In genomic region chr21:41868062-41868710, GRCh38 we compare ENCODE assay signal across 11 cellular contexts. TPM values are rescaled to one million over a fixed set of nuclear protein-coding genes. Genes with fewer than 3 reads are reported as not detected.
DNase-seq lines count a peak whose midpoint lies in the region; ATAC-seq and TF ChIP-seq lines count a peak whose summit lies in the region.
"Had no signal": no experiment of that assay in that cellular context is flagged by ENCODE, and none has a peak within 500 bp of the region (broad histone marks: within the 10 kb centered on the region; RNA-seq: fewer than 3 reads in every experiment).

No MANE protein-coding gene starts in this region.

- H3K9me3 ChIP-seq in CD4-positive, alpha-beta T cell (ENCODE audit: control insufficient read depth, low read length) = no peaks in the 10 kb centered on the region
- H3K9me3 ChIP-seq: pancreas had no signal

- H3K36me3 Mint-ChIP-seq in CD4-positive, alpha-beta T cell (ENCODE audit: low read depth) = no peaks in the 10 kb centered on the region
- H3K36me3 Mint-ChIP-seq in type B pancreatic cell = peaks cover 11% of the 10 kb centered on the region

- peaks cover 10% of the 10 kb centered on the region for H3K4me1 Mint-ChIP-seq in CD4-positive, alpha-beta T cell (ENCODE audit: low read depth)
- H3K4me1 Mint-ChIP-seq in type B pancreatic cell (ENCODE audit: unreplicated experiment) = peaks cover 5% of the 10 kb centered on the region

- POLR2A ChIA-PET in CD4-positive, alpha-beta T cell (lab: Charles Lee) = interaction anchor here (1.0 kb wide), 1 partner anchor 10 kb away, joined by 4 read pairs; no protein-coding TSS in a partner anchor

- DNase-seq in ELR (ENCODE audit: low read depth) = peak; percentile 30
- DNase-seq in RPMI8226 = peak; percentile 44
- DNase-seq in NCI-H2107 treated with DMSO at 0.1 percent for 48 hours (lab: John Stamatoyannopoulos, UW; ENCODE audit: unreplicated experiment) = no peak
- DNase-seq in NCI-H146 treated with DMSO at 0.1 percent for 48 hours (lab: John Stamatoyannopoulos, UW; ENCODE audit: unreplicated experiment) = no peak
- DNase-seq in CD4-positive, alpha-beta T cell = no peak
- DNase-seq in type B pancreatic cell (ENCODE audit: extremely low spot score, unreplicated experiment) = no peak
- DNase-seq: NCI-H345, pancreas had no signal

- CTCF ChIA-PET in CD4-positive, alpha-beta T cell (lab: Charles Lee) = no interaction called here

- H3K27me3 Mint-ChIP-seq in CD4-positive, alpha-beta T cell = no peaks in the 10 kb centered on the region
- no peaks in the 10 kb centered on the region for H3K27me3 Mint-ChIP-seq in type B pancreatic cell

- H3K27ac Mint-ChIP-seq in CD4-positive, alpha-beta T cell = no peak overlapping the region
- no peak overlapping the region for H3K27ac Mint-ChIP-seq in type B pancreatic cell
- H3K27ac Mint-ChIP-seq: CD14-positive monocyte had no signal

- H3K27ac ChIP-seq in CD4-positive, alpha-beta T cell (ENCODE audit: low read depth, low read length) = no peak overlapping the region
- H3K27ac ChIP-seq: pancreas had no signal

- no peaks in the 10 kb centered on the region for H3K27me3 ChIP-seq in CD4-positive, alpha-beta T cell (ENCODE audit: control insufficient read depth, insufficient read depth, low read length)
- H3K27me3 ChIP-seq: pancreas had no signal

- intact Hi-C loops in CD4-positive, alpha-beta T cell (cut with DNase I, micrococcal nuclease) = no loop called here

- H3K9me3 Mint-ChIP-seq in CD4-positive, alpha-beta T cell = no peaks in the 10 kb centered on the region
- no peaks in the 10 kb centered on the region for H3K9me3 Mint-ChIP-seq in type B pancreatic cell
- H3K9me3 Mint-ChIP-seq: CD14-positive monocyte had no signal

- ATAC-seq in GM19372 (IDR thresholded peaks at IDR 0.05; ENCODE audit: low read depth, unreplicated experiment) (peak; percentile 62), HG02981 (IDR thresholded peaks at IDR 0.05; ENCODE audit: unreplicated experiment) (peak; percentile 46)
- ATAC-seq in CD4-positive, alpha-beta T cell (ENCODE audit: poor library complexity) = no peak

- no peak for TF ChIP-seq CTCF in CD4-positive, alpha-beta T cell (IDR thresholded peaks at IDR 0.05)
- no peak for TF ChIP-seq CTCF in type B pancreatic cell (conservative IDR thresholded peaks at IDR 0.05)

- H3K4me3 Mint-ChIP-seq in CD4-positive, alpha-beta T cell = no peak overlapping the region
- no peak overlapping the region for H3K4me3 Mint-ChIP-seq in type B pancreatic cell
- H3K4me3 Mint-ChIP-seq: CD14-positive monocyte had no signal

RNA-seq across cellular contexts. Expression of gene PRDM15, which starts 11.0 kb away (rescaled TPM):
- 10 to 100 TPM; 10.4 to 12.0 TPM for total RNA-seq in CD4-positive, alpha-beta T cell
- total RNA-seq in type B pancreatic cell (ENCODE audit: low replicate concordance) = 8.5 and 8.8 TPM in 2 replicates

Comparison
In these comparisons a context has a peak if more than half of its experiments do, and no peak if none do; other contexts are left out.
1. DNase-seq: peak in ELR (single experiment) and RPMI8226 (single experiment); none in NCI-H2107 treated with DMSO at 0.1 percent for 48 hours (single experiment), NCI-H146 treated with DMSO at 0.1 percent for 48 hours (single experiment), CD4-positive, alpha-beta T cell (0 of 10) and type B pancreatic cell (single experiment).